ENCODE assay signal across 16 cellular contexts in genomic region chr5:105554613-105555169, GRCh38.
DNase-seq lines count a peak whose midpoint lies in the region; ATAC-seq and TF ChIP-seq lines count a peak whose summit lies in the region.
"Had no signal": no experiment of that assay in that cellular context is flagged by ENCODE, and none has a peak within 500 bp of the region (broad histone marks: within the 10 kb centered on the region; RNA-seq: fewer than 3 reads in every experiment).

No MANE protein-coding gene starts in this region.

- no peaks in the 10 kb centered on the region for H3K27me3 ChIP-seq in mesendoderm (ENCODE audit: insufficient read depth, low read length, poor library complexity)
- H3K27me3 ChIP-seq in right cardiac atrium (ENCODE audit: control insufficient read depth, insufficient read depth), result no peaks in the 10 kb centered on the region
- H3K27me3 ChIP-seq in brain microvascular endothelial cell (replicated peaks), result no peaks in the 10 kb centered on the region
- no peaks in the 10 kb centered on the region for H3K27me3 ChIP-seq in MG63

- no peak overlapping the region for H3K4ac ChIP-seq in mesendoderm (ENCODE audit: low read depth, low read length)

- H3K79me2 ChIP-seq in mesendoderm (ENCODE audit: control insufficient read depth, insufficient read depth, low read length), result no peaks in the 10 kb centered on the region

- in situ Hi-C loops in brain microvascular endothelial cell (cut with HindIII; ENCODE audit: low pct_ligation_motif_present, low sequenced_read_pairs), result no loop called here

- no peak overlapping the region for H3K4me2 ChIP-seq in mesendoderm (ENCODE audit: low read length)

- H3K9ac ChIP-seq in SK-N-MC (ENCODE audit: insufficient read length) (no peak overlapping the region), mesendoderm (ENCODE audit: low read length) (no peak overlapping the region)

- H3K4me1 ChIP-seq in mesendoderm (ENCODE audit: control insufficient read depth, low read depth, low read length) (no peaks in the 10 kb centered on the region), right cardiac atrium (ENCODE audit: control insufficient read depth, insufficient read depth, low read length) (no peaks in the 10 kb centered on the region)

- H3K36me3 ChIP-seq in SK-N-MC (ENCODE audit: insufficient read depth, low read length), result no peaks in the 10 kb centered on the region
- H3K36me3 ChIP-seq in mesendoderm (ENCODE audit: control insufficient read depth, insufficient read depth, low read length), result no peaks in the 10 kb centered on the region
- no peaks in the 10 kb centered on the region for H3K36me3 ChIP-seq in brain microvascular endothelial cell (replicated peaks)
- no peaks in the 10 kb centered on the region for H3K36me3 ChIP-seq in MG63

- H3K4me3 ChIP-seq in SK-N-MC (0 out of 2 replicates have a peak overlapping the region, but pooled peaks have one; percentile 23), mesendoderm (ENCODE audit: low read length) (no peak overlapping the region), right cardiac atrium (ENCODE audit: low read length) (no peak overlapping the region), brain microvascular endothelial cell (ENCODE audit: low read depth, low read length) (no peak overlapping the region), MG63 (no peak overlapping the region)
- H3K4me3 ChIP-seq: GM12878 had no signal

- no peak overlapping the region for H3K56ac ChIP-seq in mesendoderm (ENCODE audit: low read length)

- H2BK15ac ChIP-seq in mesendoderm (replicated peaks; ENCODE audit: low read depth), result no peak overlapping the region

- H3K27ac ChIP-seq in SK-N-MC (no peak overlapping the region), mesendoderm (ENCODE audit: low read depth, low read length) (no peak overlapping the region), right cardiac atrium (ENCODE audit: low read length) (no peak overlapping the region), brain microvascular endothelial cell (no peak overlapping the region)
- H3K27ac ChIP-seq: RWPE1 had no signal

- no peak for ATAC-seq in right cardiac atrium
- ATAC-seq: GM12878, PC-3 had no signal

- H2AK5ac ChIP-seq in mesendoderm (ENCODE audit: low read length), result no peak overlapping the region

- intact Hi-C loops in right cardiac atrium (cut with DNase I), result no loop called here

- DNase-seq in SK-N-MC (ENCODE audit: low read depth, low spot score) (no peak), brain pericyte (ENCODE audit: low read depth, low spot score) (peak; percentile 10), mesendoderm (peak; percentile 71), right cardiac atrium (no peak), brain microvascular endothelial cell (no peak), MG63 (no peak)
- no peak for DNase-seq in activated naive CD4-positive, alpha-beta T cell treated with anti-CD3 and anti-CD28 coated beads, Interleukin-2, amount 50 U/mL, for 16 hours
- DNase-seq: CD4-positive, alpha-beta T cell; GDM1; NCI-H1048; NCI-H146; NCI-H2081; NCI-H82; PC-3 had no signal

- no CpG with 5 or more reads among the region's 3 CpGs for WGBS in mesendoderm (ENCODE audit: extremely low coverage, insufficient coverage, low lambda C conversion rate)
- 91% methylated on average over 3 of the region's 3 CpGs for WGBS in right cardiac atrium

- H3K23ac ChIP-seq in mesendoderm (ENCODE audit: low read length), result no peak overlapping the region

- H3K18ac ChIP-seq in mesendoderm (ENCODE audit: low read length), result no peak overlapping the region

- no peak overlapping the region for H2BK120ac ChIP-seq in mesendoderm (ENCODE audit: low read depth, low read length)

- H4K5ac ChIP-seq in mesendoderm (ENCODE audit: low read length), result no peak overlapping the region

- H2BK5ac ChIP-seq in mesendoderm (ENCODE audit: low read length), result no peak overlapping the region

- H3K9me3 ChIP-seq in SK-N-MC (ENCODE audit: low read depth, low read length), result no peaks in the 10 kb centered on the region
- no peaks in the 10 kb centered on the region for H3K9me3 ChIP-seq in right cardiac atrium (ENCODE audit: control insufficient read depth, low read length)
- H3K9me3 ChIP-seq in MG63, result no peaks in the 10 kb centered on the region

- no peak for TF ChIP-seq CTCF in brain microvascular endothelial cell (IDR thresholded peaks at IDR 0.05; ENCODE audit: low read depth, low read length, missing control alignments)

- no peaks in the 10 kb centered on the region for H3K79me1 ChIP-seq in mesendoderm (ENCODE audit: low read length)

- H4K8ac ChIP-seq in mesendoderm (ENCODE audit: low read depth, low read length), result no peak overlapping the region

Comparison
In these comparisons a context has a peak if more than half of its experiments do, and no peak if none do; other contexts are left out.
1. DNase-seq: peak in brain pericyte (single experiment) and mesendoderm (single experiment); none in SK-N-MC (single experiment), right cardiac atrium (0 of 3), brain microvascular endothelial cell (single experiment), MG63 (single experiment) and activated naive CD4-positive, alpha-beta T cell treated with anti-CD3 and anti-CD28 coated beads, Interleukin-2, amount 50 U/mL, for 16 hours (single experiment).